ENCODE assay signal across 30 cellular contexts in genomic region chr1:77642196-77642595, GRCh38.
"Had no signal": no experiment of that assay in that cellular context is flagged by ENCODE, and none has a peak within 500 bp of the region (broad histone marks: within the 10 kb centered on the region; RNA-seq: fewer than 3 reads in every experiment).

No MANE protein-coding gene starts in this region.

- DNase-seq: activated CD4-positive, alpha-beta memory T cell treated with anti-CD3 and anti-CD28 coated beads for 36 hours; activated CD4-positive, alpha-beta T cell treated with anti-CD3 and anti-CD28 coated beads for 48 hours; activated CD8-positive, alpha-beta memory T cell treated with anti-CD3 and anti-CD28 coated beads, Interleukin-2, amount 50 U/mL, for 4 hours; activated effector memory CD4-positive, alpha-beta T cell treated with anti-CD3 and anti-CD28 coated beads, Interleukin-2, amount 50 U/mL, for 16 hours; activated naive CD4-positive, alpha-beta T cell treated with anti-CD3 and anti-CD28 coated beads for 36 hours; activated naive CD8-positive, alpha-beta T cell treated with anti-CD3 and anti-CD28 coated beads for 36 hours; activated T-cell treated with anti-CD3 and anti-CD28 coated beads, Interleukin-2, amount 50 U/mL, for 1 hour; adrenal gland; heart left ventricle; kidney glomerular epithelial cell; left lung; naive B cell; nephron progenitor cell; ovary; retina; sigmoid colon; stimulated activated CD4-positive, alpha-beta T cell treated with anti-CD3 and anti-CD28 coated beads, Interleukin-1b, Interleukin-23, amount 100 ng/mL, for 48 hours; stimulated activated naive CD4-positive, alpha-beta T cell; SW 1271; T-helper 9 cell; tibial artery had no signal

- H3K36me3 ChIP-seq: ovary, prostate gland had no signal

- H3K4me1 ChIP-seq: left lung, prostate gland, suprapubic skin had no signal

- H3K27ac ChIP-seq: adrenal gland, ascending aorta, cardiac muscle cell, heart left ventricle, left lung, neutrophil, ovary, prostate gland, sigmoid colon, SK-N-MC, suprapubic skin, tibial artery, VCaP had no signal

- H3K4me3 ChIP-seq: adrenal gland, ascending aorta, cardiac muscle cell, heart left ventricle, left lung, lung, ovary, prostate gland, sigmoid colon, SK-N-MC, smooth muscle cell, suprapubic skin, tibial artery had no signal

- H3K27me3 ChIP-seq: adrenal gland, ascending aorta, cardiac muscle cell, heart left ventricle, left lung, neutrophil, ovary, sigmoid colon, suprapubic skin, tibial artery had no signal

- H3K9me3 ChIP-seq: adrenal gland, ascending aorta, heart left ventricle, left lung, neutrophil, ovary, prostate gland, sigmoid colon, suprapubic skin, tibial artery had no signal

- ATAC-seq: heart left ventricle, left lung had no signal
